1 cellular context compared by ENCODE assay signal in genomic region chr4:105551968-105552746, GRCh38.
TF ChIP-seq lines count a peak whose summit lies in the region.

ARHGEF38 (plus strand) TSS chr4:105552620; CDS start chr4:105552766, 146 bp downstream.

TF ChIP-seq in GM12878, 131 proteins besides CTCF, POLR2A, EP300 and RAD21 (continued from another document):
- TF ChIP-seq CBFB (IDR thresholded peaks at IDR 0.05; ENCODE audit: low read depth) = no peak
